Comparison of ENCODE assay signal across 10 cellular contexts in the genomic region with DNA sequence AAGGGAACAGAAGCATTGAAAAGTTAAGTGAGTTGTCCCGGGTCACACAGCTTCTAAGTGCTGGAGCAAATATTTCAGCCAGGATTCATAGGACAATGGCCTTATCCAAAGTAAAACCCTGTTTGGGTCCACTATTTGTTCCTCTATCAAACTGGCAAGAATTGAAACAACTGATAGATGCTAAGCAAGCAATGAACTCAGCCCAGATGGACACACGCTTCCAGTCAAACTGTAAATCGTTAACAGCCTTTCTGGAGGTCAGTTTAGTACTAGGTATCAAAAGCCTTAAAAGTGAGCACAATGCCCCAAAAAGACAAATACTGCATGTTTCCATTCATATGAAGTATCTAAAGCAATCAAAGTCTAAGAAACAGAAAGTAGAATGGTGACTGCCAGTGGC. TPM values are rescaled to one million over a fixed set of nuclear protein-coding genes. Genes with fewer than 3 reads are reported as not detected.
DNase-seq lines count a peak whose midpoint lies in the region; ATAC-seq and TF ChIP-seq lines count a peak whose summit lies in the region.
"Had no signal": no experiment of that assay in that cellular context is flagged by ENCODE, and none has a peak within 500 bp of the region (broad histone marks: within the 10 kb centered on the region; RNA-seq: fewer than 3 reads in every experiment).

No MANE protein-coding gene starts in this region.

- H3K27ac Mint-ChIP-seq in activated naive CD4-positive, alpha-beta T cell treated with anti-CD3 and anti-CD28 coated beads, Interleukin-2, amount 50 U/mL, for 24 hours, result peak overlapping the region; percentile 46
- H3K27ac Mint-ChIP-seq in activated T-helper 17 cell treated with anti-CD3 and anti-CD28 coated beads, Interleukin-2, amount 50 U/mL, for 72 hours, result no peak overlapping the region
- no peak overlapping the region for H3K27ac Mint-ChIP-seq in memory B cell

- no peaks in the 10 kb centered on the region for H3K79me2 ChIP-seq in MM.1S (ENCODE audit: low read length)

- peaks cover 9 to 17% of the 10 kb centered on the region in 2 donors for H3K4me1 ChIP-seq in thoracic aorta (ENCODE audit: control insufficient read depth in 1 of 2, low read depth in 2 of 2)
- peaks cover 6% of the 10 kb centered on the region for H3K4me1 ChIP-seq in MM.1S (ENCODE audit: low read length)

- H3K9me3 Mint-ChIP-seq in activated naive CD4-positive, alpha-beta T cell treated with anti-CD3 and anti-CD28 coated beads, Interleukin-2, amount 50 U/mL, for 24 hours, result no peaks in the 10 kb centered on the region
- no peaks in the 10 kb centered on the region for H3K9me3 Mint-ChIP-seq in activated T-helper 17 cell treated with anti-CD3 and anti-CD28 coated beads, Interleukin-2, amount 50 U/mL, for 72 hours
- no peaks in the 10 kb centered on the region for H3K9me3 Mint-ChIP-seq in memory B cell

- H3K27me3 ChIP-seq in thoracic aorta (replicated peaks; ENCODE audit: insufficient read depth) (no peaks in the 10 kb centered on the region), MM.1S (replicated peaks; ENCODE audit: insufficient read depth, low read length) (no peaks in the 10 kb centered on the region)

- H3K9ac ChIP-seq in MM.1S (ENCODE audit: low read length), result no peak overlapping the region

- peak overlapping the region; percentile 69 for H3K4me3 Mint-ChIP-seq in activated naive CD4-positive, alpha-beta T cell treated with anti-CD3 and anti-CD28 coated beads, Interleukin-2, amount 50 U/mL, for 24 hours
- peak overlapping the region; percentile 88 for H3K4me3 Mint-ChIP-seq in activated T-helper 17 cell treated with anti-CD3 and anti-CD28 coated beads, Interleukin-2, amount 50 U/mL, for 72 hours
- H3K4me3 Mint-ChIP-seq in memory B cell, result peak overlapping the region; percentile 32

- no peak overlapping the region for H2AFZ ChIP-seq in MM.1S (ENCODE audit: low read length)

- peak overlapping the region; percentile 97 for H3K4me3 ChIP-seq in thoracic aorta
- H3K4me3 ChIP-seq in MM.1S (ENCODE audit: low read length), result no peak overlapping the region

- no peak for DNase-seq in activated naive CD4-positive, alpha-beta T cell treated with Interleukin-2 at 50 U/mL for 16 hours
- DNase-seq in memory B cell (ENCODE audit: low spot score in 2 of 2) (no peak), thoracic aorta (ENCODE audit: low spot score) (no peak), MM.1S (no peak), glomerular visceral epithelial cell (ENCODE audit: extremely low spot score) (no peak)
- DNase-seq: NCI-H1694 had no signal

- H3K27ac ChIP-seq in thoracic aorta (no peak overlapping the region), MM.1S (ENCODE audit: low read length) (no peak overlapping the region)

- H3K36me3 Mint-ChIP-seq in activated naive CD4-positive, alpha-beta T cell treated with anti-CD3 and anti-CD28 coated beads, Interleukin-2, amount 50 U/mL, for 24 hours, result peaks cover 3% of the 10 kb centered on the region
- peaks cover 17% of the 10 kb centered on the region for H3K36me3 Mint-ChIP-seq in activated T-helper 17 cell treated with anti-CD3 and anti-CD28 coated beads, Interleukin-2, amount 50 U/mL, for 72 hours (ENCODE audit: low read depth)
- H3K36me3 Mint-ChIP-seq in memory B cell, result peaks cover 2% of the 10 kb centered on the region

- no peaks in the 10 kb centered on the region for H3K9me3 ChIP-seq in thoracic aorta
- no peaks in the 10 kb centered on the region for H3K9me3 ChIP-seq in MM.1S (replicated peaks; ENCODE audit: insufficient read depth, low read length)

- no peak for TF ChIP-seq CTCF in thoracic aorta (IDR thresholded peaks at IDR 0.05)
- no peak for TF ChIP-seq CTCF in MM.1S (IDR thresholded peaks at IDR 0.05; ENCODE audit: low read length)

- H3K9me2 ChIP-seq in MM.1S (replicated peaks; ENCODE audit: insufficient read depth, low read length), result no peaks in the 10 kb centered on the region

- no peak for ATAC-seq in activated T-helper 17 cell treated with anti-CD3 and anti-CD28 coated beads, Interleukin-2, amount 50 U/mL, for 72 hours (replicated peaks)
- ATAC-seq in memory B cell (ENCODE audit: low read depth) (no peak), thoracic aorta (ENCODE audit: insufficient number of reproducible peaks, low FRiP score, low read depth) (no peak), GM18867 (IDR thresholded peaks at IDR 0.05; ENCODE audit: unreplicated experiment) (no peak)

- no peaks in the 10 kb centered on the region for H3K36me3 ChIP-seq in thoracic aorta
- no peaks in the 10 kb centered on the region for H3K36me3 ChIP-seq in MM.1S (replicated peaks; ENCODE audit: insufficient read depth, low read length)

- no peaks in the 10 kb centered on the region for H3K27me3 Mint-ChIP-seq in activated naive CD4-positive, alpha-beta T cell treated with anti-CD3 and anti-CD28 coated beads, Interleukin-2, amount 50 U/mL, for 24 hours
- no peaks in the 10 kb centered on the region for H3K27me3 Mint-ChIP-seq in activated T-helper 17 cell treated with anti-CD3 and anti-CD28 coated beads, Interleukin-2, amount 50 U/mL, for 72 hours
- H3K27me3 Mint-ChIP-seq in memory B cell, result no peaks in the 10 kb centered on the region

- H4K20me1 ChIP-seq in MM.1S (ENCODE audit: insufficient read depth, low read length), result no peaks in the 10 kb centered on the region

- no peak overlapping the region for H3K4me2 ChIP-seq in MM.1S (ENCODE audit: low read depth, low read length)

- H3K4me1 Mint-ChIP-seq in activated naive CD4-positive, alpha-beta T cell treated with anti-CD3 and anti-CD28 coated beads, Interleukin-2, amount 50 U/mL, for 24 hours, result peaks cover 30% of the 10 kb centered on the region
- H3K4me1 Mint-ChIP-seq in activated T-helper 17 cell treated with anti-CD3 and anti-CD28 coated beads, Interleukin-2, amount 50 U/mL, for 72 hours, result peaks cover 22% of the 10 kb centered on the region
- peaks cover 21% of the 10 kb centered on the region for H3K4me1 Mint-ChIP-seq in memory B cell

- peaks cover 8% of the 10 kb centered on the region; the same call in 1 of the 2 replicates for H3F3A ChIP-seq in MM.1S (ENCODE audit: insufficient read depth, low read length)

RNA-seq across cellular contexts. Expression of a gene that starts 0.8 kb away (rescaled TPM):
- total RNA-seq in activated T-helper 17 cell treated with anti-CD3 and anti-CD28 coated beads, Interleukin-2, amount 50 U/mL, for 72 hours, result 10 to 100 TPM; 21.8 to 22.2 TPM
- 10 to 100 TPM; 10.2 to 20.9 TPM for total RNA-seq in thoracic aorta

RNA-seq across cellular contexts. Expression of a gene that starts 1.1 kb away (rescaled TPM):
- total RNA-seq in activated T-helper 17 cell treated with anti-CD3 and anti-CD28 coated beads, Interleukin-2, amount 50 U/mL, for 72 hours, result 1 to 10 TPM; 3.7 to 4.8 TPM
- 10 to 100 TPM in 1 of 2 donors, 1 to 10 TPM in 1; 7.0 to 18.0 TPM for total RNA-seq in thoracic aorta

RNA-seq across cellular contexts. Expression of a gene that starts 28.4 kb away (rescaled TPM):
- total RNA-seq in activated T-helper 17 cell treated with anti-CD3 and anti-CD28 coated beads, Interleukin-2, amount 50 U/mL, for 72 hours, result 1 to 10 TPM; 7.3 to 9.0 TPM
- 10 to 100 TPM in 1 of 2 donors, 1 to 10 TPM in 1; 4.4 to 19.8 TPM for total RNA-seq in thoracic aorta

RNA-seq across cellular contexts. Expression of a gene that starts 33.2 kb away (rescaled TPM):
- 1 to 10 TPM in 1 of 2 donors, under 1 TPM in 1; 0.15 to 2.8 TPM for total RNA-seq in activated T-helper 17 cell treated with anti-CD3 and anti-CD28 coated beads, Interleukin-2, amount 50 U/mL, for 72 hours
- under 1 TPM; 0.27 to 0.35 TPM for total RNA-seq in thoracic aorta
- total RNA-seq: RPMI7951 had no signal

RNA-seq across cellular contexts. Expression of a gene that starts 50.9 kb away (rescaled TPM):
- total RNA-seq in activated T-helper 17 cell treated with anti-CD3 and anti-CD28 coated beads, Interleukin-2, amount 50 U/mL, for 72 hours, result 10 to 100 TPM in 1 of 2 donors, 1 to 10 TPM in 1; 6.5 to 10.7 TPM
- 1 to 10 TPM; 4.1 to 4.3 TPM for total RNA-seq in thoracic aorta

Comparison
In these comparisons a context has a peak if more than half of its experiments do, and no peak if none do; other contexts are left out.
1. H3K4me3 Mint-ChIP-seq: peak in every context shown above with its lines; median percentile 88 in activated T-helper 17 cell treated with anti-CD3 and anti-CD28 coated beads, Interleukin-2, amount 50 U/mL, for 72 hours; 69 in activated naive CD4-positive, alpha-beta T cell treated with anti-CD3 and anti-CD28 coated beads, Interleukin-2, amount 50 U/mL, for 24 hours; 32 in memory B cell.